ENCODE assay signal across 8 cellular contexts in the genomic region with DNA sequence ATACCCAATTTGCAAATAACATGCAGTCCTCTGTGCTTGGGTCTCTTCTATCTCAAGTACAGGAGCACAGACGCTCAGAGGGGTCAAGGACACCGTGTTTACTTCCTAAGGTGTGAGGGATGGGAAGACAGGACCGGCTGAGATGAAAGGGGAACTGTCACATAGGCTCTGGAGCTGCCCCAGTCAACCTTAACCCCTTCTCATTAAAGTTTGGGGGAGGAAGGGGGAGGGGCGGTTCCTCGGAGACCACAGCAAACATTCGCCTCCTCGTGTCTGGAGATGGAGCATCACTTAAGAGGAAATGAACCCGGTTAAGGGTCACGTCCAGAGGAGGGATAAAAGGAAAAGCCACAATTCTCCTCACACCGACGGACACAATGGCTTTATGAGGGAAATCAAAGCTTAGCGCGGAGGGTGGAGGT. TPM values are rescaled to one million over a fixed set of nuclear protein-coding genes. Genes with fewer than 3 reads are reported as not detected.
A peak's percentile ranks its signal among the peaks of the same experiment; 100 is the strongest.
DNase-seq lines count a peak whose midpoint lies in the region; ATAC-seq and TF ChIP-seq lines count a peak whose summit lies in the region.

No MANE protein-coding gene starts in this region.

- no peaks in the 10 kb centered on the region for H3K36me3 ChIP-seq in parathyroid adenoma (ENCODE audit: control insufficient read depth, insufficient read depth, low read length)

- TF ChIP-seq CTCF in parathyroid adenoma (IDR thresholded peaks at IDR 0.05) = no peak

- H3K9me3 ChIP-seq in parathyroid adenoma (ENCODE audit: control insufficient read depth, low read length) = no peaks in the 10 kb centered on the region

- H3K4me1 ChIP-seq in parathyroid adenoma = no peaks in the 10 kb centered on the region

- no peaks in the 10 kb centered on the region for H3K27me3 ChIP-seq in parathyroid adenoma (ENCODE audit: control insufficient read depth, insufficient read depth, low read length)

- H3K79me2 ChIP-seq in parathyroid adenoma = no peaks in the 10 kb centered on the region

- H3K27ac ChIP-seq in parathyroid adenoma = no peak overlapping the region

- in situ Hi-C loops in G401 (cut with HindIII; ENCODE audit: low sequenced_read_pairs) = no loop called here

- no peak overlapping the region for H2AFZ ChIP-seq in parathyroid adenoma

- ATAC-seq in GM21825 (IDR thresholded peaks at IDR 0.05; ENCODE audit: unreplicated experiment) (no peak), HG03460 (IDR thresholded peaks at IDR 0.05; ENCODE audit: unreplicated experiment) (no peak)

- no peak overlapping the region for H3K9ac ChIP-seq in parathyroid adenoma

- H3K4me2 ChIP-seq in parathyroid adenoma (ENCODE audit: low read length) = peak overlapping the region; percentile 57

- DNase-seq in G401 (ENCODE audit: low spot score) (peak; percentile 39), SK-N-DZ (ENCODE audit: low spot score) (peak; percentile 52), fibroblast of peridontal ligament (ENCODE audit: extremely low read depth) (peak; percentile 44), SKM-1 (lab: John Stamatoyannopoulos, UW; ENCODE audit: unreplicated experiment) (no peak), GOT3 (lab: John Stamatoyannopoulos, UW) (no peak)

- H3K4me3 ChIP-seq in parathyroid adenoma (ENCODE audit: low read depth, low read length) = peak overlapping the region; percentile 12

RNA-seq across cellular contexts. Expression of a gene that starts 1.1 kb away (rescaled TPM):
- 11.0 and 19.1 TPM in 2 replicates for total RNA-seq in G401 (2014; rRNA removed; shearing (Covaris generic))
- polyA plus RNA-seq in SK-N-DZ (2014; cell fraction: cytosol; rRNA removed) = 5.3 and 5.6 TPM in 2 replicates
- 9.6 and 14.8 TPM in 2 replicates for polyA plus RNA-seq in SK-N-DZ (2014; cell fraction: nucleus; rRNA removed)

Comparison
In these comparisons a context has a peak if more than half of its experiments do, and no peak if none do; other contexts are left out.
1. DNase-seq: peak in G401 (single experiment), SK-N-DZ (single experiment) and fibroblast of peridontal ligament (single experiment); none in SKM-1 (single experiment) and GOT3 (single experiment).